ENCODE assay signal across 25 cellular contexts in the genomic region with DNA sequence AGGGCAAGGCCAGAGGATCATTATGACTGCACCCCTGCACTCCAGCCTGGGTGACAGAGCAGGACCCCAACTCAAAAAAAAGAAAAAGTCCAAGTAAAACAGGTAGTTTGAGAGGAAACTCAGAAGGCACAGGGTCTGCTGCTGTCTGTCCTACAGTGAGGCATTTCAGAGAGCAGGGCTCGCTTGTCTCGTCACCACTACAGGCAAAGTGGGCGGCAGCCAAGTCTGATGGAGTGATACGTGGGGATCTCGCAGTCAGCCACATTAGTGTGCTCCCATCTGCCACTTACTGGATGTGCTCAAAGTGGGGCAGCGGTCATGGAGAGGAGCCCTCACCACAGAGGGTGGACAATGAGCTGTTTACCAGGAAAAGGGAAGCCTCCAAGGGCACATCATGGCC. TPM values are rescaled to one million over a fixed set of nuclear protein-coding genes. Genes with fewer than 3 reads are reported as not detected.
A peak's percentile ranks its signal among the peaks of the same experiment; 100 is the strongest.
DNase-seq lines count a peak whose midpoint lies in the region; ATAC-seq, FAIRE-seq and TF ChIP-seq lines count a peak whose summit lies in the region.
"Had no signal": no experiment of that assay in that cellular context is flagged by ENCODE, and none has a peak within 500 bp of the region (broad histone marks: within the 10 kb centered on the region; RNA-seq: fewer than 3 reads in every experiment).

No MANE protein-coding gene starts in this region.

- peaks cover 74% of the 10 kb centered on the region for H3K36me3 Mint-ChIP-seq in MCF 10A (ENCODE audit: insufficient read depth, unreplicated experiment)

- BruUV-seq in MCF 10A (replicated peaks; lab: Mats Ljungman, UMichigan): no TSS peak

- intact Hi-C loops in posterior cingulate gyrus (cut with DNase I): no loop called here
- intact Hi-C loops in sciatic nerve (cut with DNase I): no loop called here
- intact Hi-C loops in MCF 10A (cut with micrococcal nuclease): no loop called here

- H3K4me3 Mint-ChIP-seq in MCF 10A (ENCODE audit: unreplicated experiment): no peak overlapping the region
- H3K4me3 Mint-ChIP-seq: IgD-negative memory B cell had no signal

- no peak overlapping the region for H3K27ac Mint-ChIP-seq in MCF 10A (ENCODE audit: low read depth, unreplicated experiment)

- peak; percentile 33 for DNase-seq in activated effector memory CD4-positive, alpha-beta T cell treated with anti-CD3 and anti-CD28 coated beads, Interleukin-2, amount 50 U/mL, for 16 hours
- DNase-seq in activated effector memory CD4-positive, alpha-beta T cell treated with Interleukin-2 at 50 U/mL for 16 hours: no peak
- peak; percentile 40 for DNase-seq in inferior parietal cortex (ENCODE audit: extremely low spot score)
- peak in 8 of 10 donors; percentile 46 to 94 (median 68) for DNase-seq in posterior cingulate gyrus
- DNase-seq in urothelium cell line (ENCODE audit: low spot score): no peak
- DNase-seq in sciatic nerve (ENCODE audit: low spot score): no peak
- no peak for DNase-seq in LoVo (ENCODE audit: low spot score)
- no peak for DNase-seq in MCF 10A (ENCODE audit: unreplicated experiment)
- DNase-seq: 8988T, ACHN, Calu3, DMS153, DND-41, GM23248, H7, NCI-H1092 treated with DMSO at 0.1 percent for 48 hours, NCI-H1436, NCI-H187, NCI-H2081 treated with DMSO at 0.1 percent for 48 hours, NCI-H524 treated with DMSO at 0.1 percent for 48 hours, NCI-H774, PC-3, SJCRH30 had no signal

- H3K27me3 Mint-ChIP-seq in MCF 10A (ENCODE audit: insufficient read depth, unreplicated experiment): no peaks in the 10 kb centered on the region
- H3K27me3 Mint-ChIP-seq: IgD-negative memory B cell had no signal

- CTCF ChIA-PET in MCF 10A (lab: Yijun Ruan, JAX): no interaction called here

- no peak for TF ChIP-seq CTCF in MCF 10A (IDR thresholded peaks at IDR 0.05; ENCODE audit: unreplicated experiment)

- H3K9me3 Mint-ChIP-seq in MCF 10A (ENCODE audit: unreplicated experiment): no peaks in the 10 kb centered on the region
- H3K9me3 Mint-ChIP-seq: IgD-negative memory B cell had no signal

- FAIRE-seq in urothelium cell line (lab: Jason Lieb, UNC): peak; percentile 65
- FAIRE-seq: GM19239 had no signal

- no peaks in the 10 kb centered on the region for H3K4me1 Mint-ChIP-seq in MCF 10A (ENCODE audit: insufficient read depth, unreplicated experiment)
- H3K4me1 Mint-ChIP-seq: IgD-negative memory B cell had no signal

- POLR2A ChIA-PET in MCF 10A (lab: Yijun Ruan, JAX): interaction anchor here (1.0 kb wide), 1 partner anchor 10 kb away, joined by 3 read pairs; no protein-coding TSS in a partner anchor

- ATAC-seq in sciatic nerve: no peak
- ATAC-seq: PC-3 had no signal

RNA-seq across cellular contexts. Expression of a gene that starts 42.1 kb away (rescaled TPM):
- total RNA-seq in sciatic nerve: 116 TPM
- 39.0 and 41.3 TPM in 2 replicates for total RNA-seq in MCF 10A (2022)

RNA-seq across cellular contexts. Expression of a gene that starts 42.2 kb away (rescaled TPM):
- total RNA-seq in sciatic nerve: 26.3 TPM
- total RNA-seq in MCF 10A (2022): 28.7 and 39.0 TPM in 2 replicates

RNA-seq across cellular contexts. Expression of a gene that starts 42.6 kb away (rescaled TPM):
- total RNA-seq in sciatic nerve (1.6 TPM), MCF 10A (2022) (not detected in 2 replicates)
- total RNA-seq: Calu3, GM23248 had no signal

Comparison
In these comparisons a context has a peak if more than half of its experiments do, and no peak if none do; other contexts are left out.
1. DNase-seq: peak in activated effector memory CD4-positive, alpha-beta T cell treated with anti-CD3 and anti-CD28 coated beads, Interleukin-2, amount 50 U/mL, for 16 hours (single experiment), inferior parietal cortex (single experiment) and posterior cingulate gyrus (8 of 10); none in activated effector memory CD4-positive, alpha-beta T cell treated with Interleukin-2 at 50 U/mL for 16 hours (single experiment), urothelium cell line (single experiment), sciatic nerve (single experiment), LoVo (single experiment) and MCF 10A (single experiment).